ENCODE assay signal across 8 cellular contexts in genomic region chr2:43219383-43220228, GRCh38. TPM values are rescaled to one million over a fixed set of nuclear protein-coding genes. Genes with fewer than 3 reads are reported as not detected.
DNase-seq lines count a peak whose midpoint lies in the region; ATAC-seq and TF ChIP-seq lines count a peak whose summit lies in the region.

No MANE protein-coding gene starts in this region.

- peaks cover 60% of the 10 kb centered on the region for H3K4me1 ChIP-seq in CD4-positive, alpha-beta memory T cell (ENCODE audit: insufficient read depth, low read length)

- H3K36me3 ChIP-seq in CD4-positive, alpha-beta memory T cell (ENCODE audit: insufficient read depth, low read length) = peaks cover 19% of the 10 kb centered on the region

- H3K27ac Mint-ChIP-seq in CD4-positive, alpha-beta memory T cell = peak overlapping the region; percentile 93 to 100 (median 98)
- H3K27ac Mint-ChIP-seq in activated T-helper 1 cell treated with anti-CD3 and anti-CD28 coated beads, Interleukin-12 subunit alpha, Interleukin-12 subunit beta, Interleukin-2, Interleukin-4 antibody, amounts not matched to agents 30 ng/mL and 10 ng/mL and 1 ng/mL, durations not matched to agents 14 hours and 24 hours and 36 hours = peak overlapping the region; percentile 88
- peak overlapping the region; percentile 90 to 99 for H3K27ac Mint-ChIP-seq in natural killer cell
- H3K27ac Mint-ChIP-seq in stimulated activated naive CD8-positive, alpha-beta T cell treated with anti-CD3 and anti-CD28 coated beads, Interleukin-15, amount 100 ng/mL, for 72 hours = peak overlapping the region; percentile 98 to 99

- peaks cover 31 to 62% (median 40%) of the 10 kb centered on the region in 4 donors for H3K4me1 Mint-ChIP-seq in CD4-positive, alpha-beta memory T cell
- peaks cover 48% of the 10 kb centered on the region for H3K4me1 Mint-ChIP-seq in activated T-helper 1 cell treated with anti-CD3 and anti-CD28 coated beads, Interleukin-12 subunit alpha, Interleukin-12 subunit beta, Interleukin-2, Interleukin-4 antibody, amounts not matched to agents 30 ng/mL and 10 ng/mL and 1 ng/mL, durations not matched to agents 14 hours and 24 hours and 36 hours (ENCODE audit: low read depth)
- H3K4me1 Mint-ChIP-seq in natural killer cell = peaks cover 66 to 68% of the 10 kb centered on the region in 2 donors
- H3K4me1 Mint-ChIP-seq in stimulated activated naive CD8-positive, alpha-beta T cell treated with anti-CD3 and anti-CD28 coated beads, Interleukin-15, amount 100 ng/mL, for 72 hours = peaks cover 52% of the 10 kb centered on the region

- H3K4me3 Mint-ChIP-seq in CD4-positive, alpha-beta memory T cell = peak overlapping the region; percentile 80 to 98 (median 96)
- peak overlapping the region; percentile 94 for H3K4me3 Mint-ChIP-seq in activated T-helper 1 cell treated with anti-CD3 and anti-CD28 coated beads, Interleukin-12 subunit alpha, Interleukin-12 subunit beta, Interleukin-2, Interleukin-4 antibody, amounts not matched to agents 30 ng/mL and 10 ng/mL and 1 ng/mL, durations not matched to agents 14 hours and 24 hours and 36 hours
- H3K4me3 Mint-ChIP-seq in natural killer cell = peak overlapping the region; percentile 82
- H3K4me3 Mint-ChIP-seq in stimulated activated naive CD8-positive, alpha-beta T cell treated with anti-CD3 and anti-CD28 coated beads, Interleukin-15, amount 100 ng/mL, for 72 hours = peak overlapping the region; percentile 79 to 96

- CTCF ChIA-PET in CD4-positive, alpha-beta memory T cell (lab: Charles Lee; ENCODE audit: partially characterized antibody) = interaction anchor here (1.2 to 14.9 kb wide), 7 partner anchors 7 to 273 kb away, joined by 3 to 319 read pairs (median 14); partner anchors contain the start of gene ZFP36L2

- no peaks in the 10 kb centered on the region for H3K27me3 ChIP-seq in CD4-positive, alpha-beta memory T cell (ENCODE audit: insufficient read depth, low read length)

- peaks cover 0 to 29% (median 4%) of the 10 kb centered on the region in 8 donors for H3K9me3 Mint-ChIP-seq in CD4-positive, alpha-beta memory T cell
- no peaks in the 10 kb centered on the region for H3K9me3 Mint-ChIP-seq in activated T-helper 1 cell treated with anti-CD3 and anti-CD28 coated beads, Interleukin-12 subunit alpha, Interleukin-12 subunit beta, Interleukin-2, Interleukin-4 antibody, amounts not matched to agents 30 ng/mL and 10 ng/mL and 1 ng/mL, durations not matched to agents 14 hours and 24 hours and 36 hours
- H3K9me3 Mint-ChIP-seq in natural killer cell = no peaks in the 10 kb centered on the region
- no peaks in the 10 kb centered on the region for H3K9me3 Mint-ChIP-seq in stimulated activated naive CD8-positive, alpha-beta T cell treated with anti-CD3 and anti-CD28 coated beads, Interleukin-15, amount 100 ng/mL, for 72 hours

- peak overlapping the region; percentile 90 for H3K27ac ChIP-seq in CD4-positive, alpha-beta memory T cell (ENCODE audit: low read depth, low read length)

- ATAC-seq in GM19397 (IDR thresholded peaks at IDR 0.05; ENCODE audit: unreplicated experiment) (peak; percentile 54), HG03521 (IDR thresholded peaks at IDR 0.05; ENCODE audit: unreplicated experiment) (peak; percentile 39), natural killer cell (peak; percentile 39 to 70 (median 57))
- peak; percentile 72 for ATAC-seq in stimulated activated naive CD8-positive, alpha-beta T cell treated with anti-CD3 and anti-CD28 coated beads, Interleukin-15, amount 100 ng/mL, for 72 hours

- H3K36me3 Mint-ChIP-seq in CD4-positive, alpha-beta memory T cell = peaks cover 38 to 51% of the 10 kb centered on the region in 2 donors
- H3K36me3 Mint-ChIP-seq in activated T-helper 1 cell treated with anti-CD3 and anti-CD28 coated beads, Interleukin-12 subunit alpha, Interleukin-12 subunit beta, Interleukin-2, Interleukin-4 antibody, amounts not matched to agents 30 ng/mL and 10 ng/mL and 1 ng/mL, durations not matched to agents 14 hours and 24 hours and 36 hours (ENCODE audit: low read depth) = peaks cover 33% of the 10 kb centered on the region
- H3K36me3 Mint-ChIP-seq in natural killer cell = peaks cover 20% of the 10 kb centered on the region

- H3K4me3 ChIP-seq in CD4-positive, alpha-beta memory T cell (ENCODE audit: low read length in 2 of 2) = peak overlapping the region; percentile 84 to 92
- H3K4me3 ChIP-seq in fibroblast of mammary gland (ENCODE audit: control insufficient read depth, low read depth, low read length) = peak overlapping the region; percentile 47

- intact Hi-C loops in CD4-positive, alpha-beta memory T cell (cut with micrococcal nuclease) = loop anchor here (1.0 kb wide), 5 partner anchors 10 to 88 kb away; no protein-coding TSS in a partner anchor
- intact Hi-C loops in activated T-helper 1 cell treated with anti-CD3 and anti-CD28 coated beads, Interleukin-12 subunit alpha, Interleukin-12 subunit beta, Interleukin-2, Interleukin-4 antibody, amounts not matched to agents 30 ng/mL and 10 ng/mL and 1 ng/mL, durations not matched to agents 14 hours and 24 hours and 36 hours (cut with micrococcal nuclease) = loop anchor here (1.0 to 2.0 kb wide), 6 partner anchors 24 to 207 kb away; no protein-coding TSS in a partner anchor
- intact Hi-C loops in natural killer cell (cut with micrococcal nuclease) = loop anchor here (1.0 kb wide), 3 partner anchors 9 to 88 kb away; no protein-coding TSS in a partner anchor

- peaks cover 0 to 5% of the 10 kb centered on the region in 2 donors for H3K27me3 Mint-ChIP-seq in CD4-positive, alpha-beta memory T cell
- no peaks in the 10 kb centered on the region for H3K27me3 Mint-ChIP-seq in activated T-helper 1 cell treated with anti-CD3 and anti-CD28 coated beads, Interleukin-12 subunit alpha, Interleukin-12 subunit beta, Interleukin-2, Interleukin-4 antibody, amounts not matched to agents 30 ng/mL and 10 ng/mL and 1 ng/mL, durations not matched to agents 14 hours and 24 hours and 36 hours (ENCODE audit: insufficient read depth)
- peaks cover 0 to 4% of the 10 kb centered on the region in 2 donors for H3K27me3 Mint-ChIP-seq in natural killer cell (ENCODE audit: low read depth in 2 of 2)
- H3K27me3 Mint-ChIP-seq in stimulated activated naive CD8-positive, alpha-beta T cell treated with anti-CD3 and anti-CD28 coated beads, Interleukin-15, amount 100 ng/mL, for 72 hours = no peaks in the 10 kb centered on the region

- no peak for TF ChIP-seq CTCF in fibroblast of mammary gland (conservative IDR thresholded peaks at IDR 0.05; ENCODE audit: control insufficient read depth, insufficient read depth, low read depth, low read length)
- no peak for TF ChIP-seq CTCF in natural killer cell (IDR thresholded peaks at IDR 0.05)

- DNase-seq in CD4-positive, alpha-beta memory T cell = peak; percentile 88 to 92 (median 91)
- DNase-seq in RKO (ENCODE audit: low spot score) = peak; percentile 90
- DNase-seq in activated T-helper 1 cell treated with anti-CD3 and anti-CD28 coated beads, Interleukin-12 subunit alpha, Interleukin-12 subunit beta, Interleukin-2, Interleukin-4 antibody, amounts not matched to agents 30 ng/mL and 10 ng/mL and 1 ng/mL, durations not matched to agents 14 hours and 24 hours and 36 hours (ENCODE audit: low spot score) = peak; percentile 78
- DNase-seq in fibroblast of mammary gland (ENCODE audit: low read depth) = peak; percentile 89
- peak; percentile 73 for DNase-seq in natural killer cell
- peak; percentile 79 to 87 for DNase-seq in stimulated activated naive CD8-positive, alpha-beta T cell treated with anti-CD3 and anti-CD28 coated beads, Interleukin-15, amount 100 ng/mL, for 72 hours

- H3K9me3 ChIP-seq in CD4-positive, alpha-beta memory T cell (ENCODE audit: control insufficient read depth in 1 of 2, low read length in 2 of 2) = no peaks in the 10 kb centered on the region

- POLR2A ChIA-PET in CD4-positive, alpha-beta memory T cell (lab: Charles Lee; ENCODE audit: partially characterized antibody) = interaction anchor here (0.6 to 46.5 kb wide), 11 partner anchors 1 to 1114 kb away, joined by 4 to 6960 read pairs (median 13); partner anchors contain the start of gene ZFP36L2

RNA-seq across cellular contexts. Expression of gene ZFP36L2, which starts 6.8 kb away (rescaled TPM):
- total RNA-seq in CD4-positive, alpha-beta memory T cell = 100 to 1,000 TPM; 456 to 464 TPM
- 100 to 1,000 TPM; 271 to 523 TPM for polyA plus RNA-seq in CD4-positive, alpha-beta memory T cell
- 92.3 TPM in 2 replicates for total RNA-seq in activated T-helper 1 cell treated with anti-CD3 and anti-CD28 coated beads, Interleukin-12 subunit alpha, Interleukin-12 subunit beta, Interleukin-2, Interleukin-4 antibody, amounts not matched to agents 30 ng/mL and 10 ng/mL and 1 ng/mL, durations not matched to agents 14 hours and 24 hours and 36 hours
- total RNA-seq in natural killer cell = 100 to 1,000 TPM; 376 to 428 (median 418) TPM

Comparison
In these comparisons a context has a peak if more than half of its experiments do, and no peak if none do; other contexts are left out.
1. Peak in every context shown above with its lines: DNase-seq, ATAC-seq, H3K4me3 ChIP-seq and H3K27ac ChIP-seq.